10 cellular contexts compared by ENCODE assay signal in genomic region chr5:32017638-32018429, GRCh38.
DNase-seq lines count a peak whose midpoint lies in the region; ATAC-seq, FAIRE-seq and TF ChIP-seq lines count a peak whose summit lies in the region.
"Had no signal": no experiment of that assay in that cellular context is flagged by ENCODE, and none has a peak within 500 bp of the region (broad histone marks: within the 10 kb centered on the region; RNA-seq: fewer than 3 reads in every experiment).

No MANE protein-coding gene starts in this region.

- no peak overlapping the region for H2AFZ ChIP-seq in H1 (ENCODE audit: low read length)
- no peak overlapping the region for H2AFZ ChIP-seq in GM23248

- H3K18ac ChIP-seq in H1 (ENCODE audit: extremely low read depth, low read length), result no peak overlapping the region; the same call in 1 of the 2 replicates

- no peaks in the 10 kb centered on the region for H3F3A ChIP-seq in GM23248 (ENCODE audit: insufficient read depth)

- no peak for TF ChIP-seq POLR2A in H1 (IDR thresholded peaks at IDR 0.05; ENCODE audit: control extremely low read depth in 1 of 2, low read depth in 2 of 2, low read length in 2 of 2)

- no peaks in the 10 kb centered on the region for H3K79me1 ChIP-seq in H1 (ENCODE audit: low read depth, low read length)

- H2BK120ac ChIP-seq in H1 (replicated peaks; ENCODE audit: low read depth, low read length), result no peak overlapping the region

- DNase-seq in activated T-cell treated with anti-CD3 and anti-CD28 coated beads, Interleukin-2, amount 50 U/mL, for 4 hours, result no peak
- DNase-seq in activated T-cell treated with anti-CD3 and anti-CD28 coated beads for 4 hours, result no peak
- no peak for DNase-seq in H1 (ENCODE audit: low read depth in 1 of 2, low spot score in 2 of 2)
- DNase-seq in myocyte (ENCODE audit: low read depth), result peak; percentile 27
- no peak for DNase-seq in upper lobe of right lung
- DNase-seq in GM23248, result no peak
- DNase-seq in NK-92 (lab: John Stamatoyannopoulos, UW; ENCODE audit: unreplicated experiment), result no peak
- DNase-seq in T-helper 9 cell, result no peak
- DNase-seq: effector CD4-positive, alpha-beta T cell; trophoblast cell had no signal

- POLR2A ChIA-PET in H1 (lab: Charles Lee; ENCODE audit: partially characterized antibody), result interaction anchor here (0.6 to 1.6 kb wide), 2 partner anchors 12 to 503 kb away, joined by 3 to 4 read pairs; no protein-coding TSS in a partner anchor

- H3K4me3 ChIP-seq in H1 (ENCODE audit: extremely low read depth in 1 of 4, insufficient read depth in 2 of 4, low read depth in 3 of 4, low read length in 4 of 4), result no peak overlapping the region
- H3K4me3 ChIP-seq in upper lobe of right lung, result no peak overlapping the region
- no peak overlapping the region for H3K4me3 ChIP-seq in GM23248

- H3K9me2 ChIP-seq in GM23248 (ENCODE audit: insufficient read depth), result no peaks in the 10 kb centered on the region

- TF ChIP-seq RAD21 in H1 (IDR thresholded peaks at IDR 0.05 in 1 of 2, conservative IDR thresholded peaks at IDR 0.05 in 1 of 2; ENCODE audit: low read depth in 2 of 2, low read length in 2 of 2), result no peak

- H3K79me2 ChIP-seq in H1 (ENCODE audit: control insufficient read depth in 1 of 2, insufficient read depth in 2 of 2, low read length in 2 of 2) (no peaks in the 10 kb centered on the region), GM23248 (ENCODE audit: insufficient read depth) (no peaks in the 10 kb centered on the region)

- H4K5ac ChIP-seq in H1 (ENCODE audit: insufficient read length, low read depth, low read length), result no peak overlapping the region

- CTCF ChIA-PET in H1 (lab: Charles Lee; ENCODE audit: partially characterized antibody), result interaction anchor here (0.9 to 1.7 kb wide), 6 partner anchors 10 to 86 kb away, joined by 3 to 10 read pairs (median 4); no protein-coding TSS in a partner anchor

- H4K8ac ChIP-seq in H1 (ENCODE audit: extremely low read depth, insufficient read depth, low read length), result no peak overlapping the region

- peak overlapping the region; percentile 81; the same call in 1 of the 2 replicates for H2BK12ac ChIP-seq in H1 (ENCODE audit: low read depth, low read length)

- H3K36me3 ChIP-seq in H1 (ENCODE audit: control insufficient read depth in 2 of 4, insufficient read depth in 4 of 4, low read length in 3 of 4) (no peaks in the 10 kb centered on the region), upper lobe of right lung (no peaks in the 10 kb centered on the region), GM23248 (ENCODE audit: low read depth) (no peaks in the 10 kb centered on the region)

- ATAC-seq in activated T-cell treated with anti-CD3 and anti-CD28 coated beads, Interleukin-2, amount 50 U/mL, for 4 hours, result peak in 1 of 2 donors; percentile 7
- ATAC-seq in upper lobe of right lung, result peak; percentile 79

- H3K4ac ChIP-seq in H1 (replicated peaks; ENCODE audit: insufficient read length, low read depth, low read length), result no peak overlapping the region

- H3K4me1 Mint-ChIP-seq in activated T-cell treated with anti-CD3 and anti-CD28 coated beads, Interleukin-2, amount 50 U/mL, for 4 hours (ENCODE audit: low read depth), result peaks cover 18% of the 10 kb centered on the region

- no peak for FAIRE-seq in H1 (lab: Jason Lieb, UNC)

- H3K36me3 Mint-ChIP-seq in activated T-cell treated with anti-CD3 and anti-CD28 coated beads, Interleukin-2, amount 50 U/mL, for 4 hours (ENCODE audit: insufficient read depth), result no peaks in the 10 kb centered on the region

- no peak overlapping the region; the same call in 1 of the 2 replicates for H2BK20ac ChIP-seq in H1 (ENCODE audit: low read length)

- H3K14ac ChIP-seq in H1 (ENCODE audit: insufficient read length), result no peak overlapping the region

- H3K4me1 ChIP-seq in H1 (replicated peaks in 1 of 4; ENCODE audit: control insufficient read depth in 3 of 4, insufficient read depth in 4 of 4, low read length in 3 of 4) (peaks cover 7 to 31% (median 22%) of the 10 kb centered on the region in 4 experiments), upper lobe of right lung (peaks cover 24% of the 10 kb centered on the region), GM23248 (ENCODE audit: insufficient read depth) (no peaks in the 10 kb centered on the region)

- H4K91ac ChIP-seq in H1 (replicated peaks; ENCODE audit: insufficient read length, low read length), result no peak overlapping the region

- 0 out of 2 replicates have a peak overlapping the region, but pooled peaks have one; percentile 57 for H2AK5ac ChIP-seq in H1 (ENCODE audit: low read depth, low read length)

- no peaks in the 10 kb centered on the region for H3K9me3 Mint-ChIP-seq in activated T-cell treated with anti-CD3 and anti-CD28 coated beads, Interleukin-2, amount 50 U/mL, for 4 hours

- no peak overlapping the region for H3K23ac ChIP-seq in H1 (ENCODE audit: insufficient read length)

- peaks cover 4% of the 10 kb centered on the region for H3K27me3 Mint-ChIP-seq in activated T-cell treated with anti-CD3 and anti-CD28 coated beads, Interleukin-2, amount 50 U/mL, for 4 hours (ENCODE audit: low read depth)

- H2BK15ac ChIP-seq in H1 (ENCODE audit: low read length), result no peak overlapping the region

- H3K9me3 ChIP-seq in H1 (ENCODE audit: insufficient read depth in 2 of 2, low read depth in 1 of 2, low read length in 1 of 2), result no peaks in the 10 kb centered on the region
- H3K9me3 ChIP-seq in upper lobe of right lung, result no peaks in the 10 kb centered on the region
- no peaks in the 10 kb centered on the region for H3K9me3 ChIP-seq in GM23248 (ENCODE audit: low read depth)

- H3K4me3 Mint-ChIP-seq in activated T-cell treated with anti-CD3 and anti-CD28 coated beads, Interleukin-2, amount 50 U/mL, for 4 hours, result peak overlapping the region; percentile 24

- H3K9ac ChIP-seq in H1 (replicated peaks in 1 of 4; ENCODE audit: extremely low read depth in 1 of 4, low read depth in 3 of 4, low read length in 3 of 4) (0 out of 7 replicates have a peak overlapping the region, but pooled peaks of 1 of the 4 experiments have one; percentile 11), GM23248 (no peak overlapping the region)

- H4K20me1 ChIP-seq in H1 (replicated peaks in 1 of 2; ENCODE audit: control insufficient read depth in 1 of 2, insufficient read depth in 2 of 2, low read length in 2 of 2), result no peaks in the 10 kb centered on the region
- no peaks in the 10 kb centered on the region for H4K20me1 ChIP-seq in GM23248 (ENCODE audit: insufficient read depth)

- TF ChIP-seq CTCF in H1 (IDR thresholded peaks at IDR 0.05; ENCODE audit: control extremely low read depth in 1 of 3, insufficient read depth in 1 of 3, low read depth in 1 of 3, low read length in 3 of 3) (no peak), upper lobe of right lung (IDR thresholded peaks at IDR 0.05) (no peak)

- intact Hi-C loops in upper lobe of right lung (cut with DNase I), result no loop called here

- no peak overlapping the region for H3K27ac ChIP-seq in H1 (ENCODE audit: low read depth, low read length)
- H3K27ac ChIP-seq in upper lobe of right lung, result peak overlapping the region; percentile 3
- no peak overlapping the region for H3K27ac ChIP-seq in GM23248

- no peak for TF ChIP-seq EP300 in H1 (IDR thresholded peaks at IDR 0.05; ENCODE audit: borderline replicate concordance in 1 of 2, low read depth in 2 of 2, low read length in 2 of 2)

- H3K23me2 ChIP-seq in H1 (ENCODE audit: low read depth, low read length), result no peaks in the 10 kb centered on the region

- 87% methylated on average over 8 of the region's 8 CpGs; no CpG with 5 or more reads in 1 of the 2 experiments for WGBS in H1 (ENCODE audit: extremely low coverage in 1 of 2, insufficient coverage in 1 of 2, insufficient read length in 1 of 2, insufficient replicate concordance in 2 of 2, low coverage in 1 of 2, low lambda C conversion rate in 2 of 2, missing lambda C conversion rate in 1 of 2), 2 experiments
- WGBS in GM23248 (ENCODE audit: low coverage in 1 of 2, low lambda C conversion rate in 2 of 2, missing lambda C conversion rate in 2 of 2), 2 experiments, result 92 to 94% methylated on average over 8 of the region's 8 CpGs

- H3K4me2 ChIP-seq in H1 (ENCODE audit: insufficient read depth in 1 of 2, low read depth in 2 of 2, low read length in 2 of 2), result peak overlapping the region in 1 of 2 experiments; percentile 39; a peak in 1 of 4 replicates
- no peak overlapping the region for H3K4me2 ChIP-seq in GM23248 (ENCODE audit: unreplicated experiment)

- no peak overlapping the region; the same call in 1 of the 2 replicates for H2BK5ac ChIP-seq in H1 (ENCODE audit: low read depth, low read length)

- in situ Hi-C loops in GM23248 (cut with MboI), result no loop called here

- H3K27me3 ChIP-seq in H1 (replicated peaks in 1 of 4; ENCODE audit: control insufficient read depth in 3 of 4, extremely low read depth in 1 of 4, insufficient read depth in 3 of 4, low read length in 3 of 4) (no peaks in the 10 kb centered on the region), upper lobe of right lung (no peaks in the 10 kb centered on the region), GM23248 (replicated peaks; ENCODE audit: insufficient read depth) (peaks cover 3% of the 10 kb centered on the region; the same call in 1 of the 2 replicates)

- no peak overlapping the region for H3K56ac ChIP-seq in H1 (replicated peaks; ENCODE audit: insufficient read length, low read depth, low read length)

TF ChIP-seq in H1, 55 proteins besides CTCF, POLR2A, EP300 and RAD21 (continues in another document):
- TF ChIP-seq POU5F1 (IDR thresholded peaks at IDR 0.05; ENCODE audit: low read depth, low read length) (no peak), E2F6 (IDR thresholded peaks at IDR 0.05) (no peak), ASH2L (IDR thresholded peaks at IDR 0.05; ENCODE audit: low read length) (no peak), NANOG (IDR thresholded peaks at IDR 0.05; ENCODE audit: insufficient read depth, low read depth, low read length, poor library complexity, severe bottlenecking) (no peak), RNF2 (IDR thresholded peaks at IDR 0.05; ENCODE audit: borderline replicate concordance, low read depth, low read length, missing control alignments, poor library complexity, severe bottlenecking) (no peak)
